In genomic region chr11:4607111-4607510, GRCh38 we compare ENCODE assay signal across 8 cellular contexts. TPM values are rescaled to one million over a fixed set of nuclear protein-coding genes. Genes with fewer than 3 reads are reported as not detected.
DNase-seq lines count a peak whose midpoint lies in the region; ATAC-seq and TF ChIP-seq lines count a peak whose summit lies in the region.

No MANE protein-coding gene starts in this region.

- 0 out of 2 replicates have a peak overlapping the region, but pooled peaks have one; percentile 27 for H3K9ac ChIP-seq in HUES48 (ENCODE audit: low read depth, low read length)
- H3K9ac ChIP-seq in mucosa of stomach (ENCODE audit: low read length): peak overlapping the region; percentile 85

- no TSS peak for BruUV-seq in MCF 10A (replicated peaks; lab: Mats Ljungman, UMichigan)

- no peaks in the 10 kb centered on the region for H3K9me3 Mint-ChIP-seq in MCF 10A (ENCODE audit: unreplicated experiment)

- peaks cover 27% of the 10 kb centered on the region for H3K36me3 Mint-ChIP-seq in MCF 10A (ENCODE audit: insufficient read depth, unreplicated experiment)

- no peak for DNase-seq in AG04450 (ENCODE audit: low read depth, low spot score)
- peak; percentile 14 for DNase-seq in MCF 10A (ENCODE audit: unreplicated experiment)
- DNase-seq in NCI-H82 (lab: John Stamatoyannopoulos, UW): no peak
- DNase-seq in HCEC 1CT: no peak
- DNase-seq in NCI-H128 (lab: John Stamatoyannopoulos, UW; ENCODE audit: unreplicated experiment): no peak

- H3K4me3 ChIP-seq in AG04450 (ENCODE audit: low read depth, low read length) (peak overlapping the region; percentile 82), HUES48 (ENCODE audit: low read depth, low read length) (peak overlapping the region; percentile 78), mucosa of stomach (ENCODE audit: low read length) (peak overlapping the region; percentile 77)

- H3K36me3 ChIP-seq in HUES48 (ENCODE audit: control insufficient read depth, insufficient read depth, low read length): no peaks in the 10 kb centered on the region; the same call in 1 of the 2 replicates
- no peaks in the 10 kb centered on the region for H3K36me3 ChIP-seq in mucosa of stomach (ENCODE audit: control insufficient read depth, insufficient read depth, low read length)

- intact Hi-C loops in MCF 10A (cut with micrococcal nuclease): loop anchor here (5.0 kb wide), 1 partner anchor 420 kb away; no protein-coding TSS in a partner anchor

- H3K4me1 ChIP-seq in HUES48 (ENCODE audit: control insufficient read depth, insufficient read depth, low read length) (peaks cover 4% of the 10 kb centered on the region; the same call in 1 of the 2 replicates), mucosa of stomach (ENCODE audit: control insufficient read depth, insufficient read depth, low read length) (no peaks in the 10 kb centered on the region)

- H3K4me1 Mint-ChIP-seq in MCF 10A (ENCODE audit: insufficient read depth, unreplicated experiment): peaks cover 25% of the 10 kb centered on the region

- POLR2A ChIA-PET in AG04450 (lab: Yijun Ruan, JAX): no interaction called here
- POLR2A ChIA-PET in MCF 10A (lab: Yijun Ruan, JAX): interaction anchor here (0.7 to 1.5 kb wide), 5 partner anchors 9 to 214 kb away, joined by 3 to 5 read pairs (median 3); partner anchors contain the start of gene TRIM21

- TF ChIP-seq CTCF in AG04450 (IDR thresholded peaks at IDR 0.05; ENCODE audit: low read depth, low read length) (no peak), MCF 10A (IDR thresholded peaks at IDR 0.05; ENCODE audit: unreplicated experiment) (no peak)

- no peaks in the 10 kb centered on the region for H3K27me3 ChIP-seq in AG04450 (ENCODE audit: control insufficient read depth, insufficient read depth, low read length)
- H3K27me3 ChIP-seq in HUES48 (ENCODE audit: control insufficient read depth, insufficient read depth, low read length): no peaks in the 10 kb centered on the region
- H3K27me3 ChIP-seq in mucosa of stomach (ENCODE audit: control insufficient read depth, insufficient read depth, low read length): no peaks in the 10 kb centered on the region

- H3K9me3 ChIP-seq in AG04450 (ENCODE audit: control insufficient read depth, insufficient read depth, low read length) (no peaks in the 10 kb centered on the region; the same call in 1 of the 2 replicates), HUES48 (ENCODE audit: control insufficient read depth, insufficient read depth, low read length) (0 out of 2 replicates have a peak, but pooled peaks cover 4% of the 10 kb centered on the region), mucosa of stomach (ENCODE audit: control insufficient read depth, low read length) (no peaks in the 10 kb centered on the region)

- peak overlapping the region; percentile 91 for H3K27ac Mint-ChIP-seq in MCF 10A (ENCODE audit: low read depth, unreplicated experiment)

- CTCF ChIA-PET in AG04450 (lab: Charles Lee) (interaction anchor here (0.6 to 4.2 kb wide), 6 partner anchors 19 to 425 kb away, joined by 3 to 24 read pairs (median 4); partner anchors contain the start of gene OR51D1), MCF 10A (lab: Yijun Ruan, JAX) (interaction anchor here (0.7 to 3.2 kb wide), 4 partner anchors 30 to 420 kb away, joined by 3 to 15 read pairs (median 4); partner anchors contain the start of gene OR51D1)

- H3K27ac ChIP-seq in AG04450 (ENCODE audit: low read depth, low read length) (no peak overlapping the region), HUES48 (ENCODE audit: low read depth, low read length) (no peak overlapping the region)

- ATAC-seq in GM21723 (IDR thresholded peaks at IDR 0.05; ENCODE audit: unreplicated experiment): no peak

- peak overlapping the region; percentile 85 for H3K4me3 Mint-ChIP-seq in MCF 10A (ENCODE audit: unreplicated experiment)

- H3K27me3 Mint-ChIP-seq in MCF 10A (ENCODE audit: insufficient read depth, unreplicated experiment): no peaks in the 10 kb centered on the region

RNA-seq across cellular contexts. Expression of gene TRIM68, which starts 0.9 kb away (rescaled TPM):
- polyA plus RNA-seq in AG04450 (2011; rRNA removed): 6.4 and 6.9 TPM in 2 replicates
- 7.0 and 7.3 TPM in 2 replicates for polyA minus RNA-seq in AG04450 (2011; rRNA and poly(A)+ RNA removed)
- total RNA-seq in MCF 10A (2022): 7.9 and 9.0 TPM in 2 replicates

RNA-seq across cellular contexts. Expression of gene OR52I1, which starts 13.3 kb away (rescaled TPM):
- not detected in 2 replicates for polyA plus RNA-seq in AG04450 (2011; rRNA removed)
- not detected in 2 replicates for polyA minus RNA-seq in AG04450 (2011; rRNA and poly(A)+ RNA removed)
- total RNA-seq in MCF 10A (2022): not detected in 2 replicates

RNA-seq across cellular contexts. Expression of gene OR52I2, which starts 25.6 kb away (rescaled TPM):
- polyA plus RNA-seq in AG04450 (2011; rRNA removed): not detected in 2 replicates
- polyA minus RNA-seq in AG04450 (2011; rRNA and poly(A)+ RNA removed): not detected in 2 replicates
- total RNA-seq in MCF 10A (2022): not detected in 2 replicates

RNA-seq across cellular contexts. Expression of gene OR51D1, which starts 30.2 kb away (rescaled TPM):
- not detected in 2 replicates for polyA plus RNA-seq in AG04450 (2011; rRNA removed)
- not detected in 2 replicates for polyA minus RNA-seq in AG04450 (2011; rRNA and poly(A)+ RNA removed)
- total RNA-seq in MCF 10A (2022): not detected in 2 replicates

RNA-seq across cellular contexts. Expression of gene OR51E1, which starts 36.7 kb away (rescaled TPM):
- polyA plus RNA-seq in AG04450 (2011; rRNA removed): 0.02 and 0.04 TPM in 2 replicates
- polyA minus RNA-seq in AG04450 (2011; rRNA and poly(A)+ RNA removed): 0.04 TPM in 1 of 2 replicates, not detected in the other
- not detected in 2 replicates for total RNA-seq in MCF 10A (2022)
